In the genomic region with DNA sequence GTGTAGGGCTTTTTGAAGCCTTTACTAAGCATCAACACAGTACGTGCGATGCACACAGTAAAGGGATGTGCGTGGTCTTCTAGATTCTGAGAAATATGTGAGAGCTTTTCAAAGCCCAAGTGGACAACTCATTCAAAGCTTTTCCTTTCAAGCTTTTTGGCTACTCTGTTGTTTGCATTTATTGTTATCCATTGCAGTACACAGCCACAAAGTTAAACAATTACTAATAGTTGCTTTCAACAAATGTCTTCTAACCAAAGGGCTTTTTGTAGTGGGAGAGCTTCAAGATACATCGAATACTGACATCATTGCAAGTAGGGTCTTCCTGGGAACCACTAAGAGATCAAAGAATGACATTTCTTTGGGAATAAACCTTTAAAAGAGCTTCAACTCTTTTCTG, we compare ENCODE assay signal across 21 cellular contexts.
"Had no signal": no experiment of that assay in that cellular context is flagged by ENCODE, and none has a peak within 500 bp of the region (broad histone marks: within the 10 kb centered on the region; RNA-seq: fewer than 3 reads in every experiment).

No MANE protein-coding gene starts in this region.

- H3K4me2 ChIP-seq: KMS-11 had no signal

- H3K4me1 ChIP-seq: SJSA1 had no signal

- H3K4me3 ChIP-seq: SJSA1, SK-N-MC had no signal

- H3K36me3 ChIP-seq: SJSA1 had no signal

- DNase-seq: IMR-90, Kasumi-1, MM.1S, NCI-H1092 treated with DMSO at 0.1 percent for 48 hours, NCI-H1436, NCI-H187, NCI-H2029, NCI-H2081 treated with DMSO at 0.1 percent for 48 hours, NCI-H2171, NCI-H226, NCI-H446, NCI-H510A, NCI-H524 treated with DMSO at 0.1 percent for 48 hours, NCI-H69, NCI-H774, Right ventricle myocardium superior, RPMI8226, SIG-M5 had no signal

- H3K27ac ChIP-seq: KMS-11, SJSA1, SK-N-MC had no signal

- H3K9me3 ChIP-seq: SJSA1 had no signal
